ENCODE assay signal across 1 cellular context in the genomic region with DNA sequence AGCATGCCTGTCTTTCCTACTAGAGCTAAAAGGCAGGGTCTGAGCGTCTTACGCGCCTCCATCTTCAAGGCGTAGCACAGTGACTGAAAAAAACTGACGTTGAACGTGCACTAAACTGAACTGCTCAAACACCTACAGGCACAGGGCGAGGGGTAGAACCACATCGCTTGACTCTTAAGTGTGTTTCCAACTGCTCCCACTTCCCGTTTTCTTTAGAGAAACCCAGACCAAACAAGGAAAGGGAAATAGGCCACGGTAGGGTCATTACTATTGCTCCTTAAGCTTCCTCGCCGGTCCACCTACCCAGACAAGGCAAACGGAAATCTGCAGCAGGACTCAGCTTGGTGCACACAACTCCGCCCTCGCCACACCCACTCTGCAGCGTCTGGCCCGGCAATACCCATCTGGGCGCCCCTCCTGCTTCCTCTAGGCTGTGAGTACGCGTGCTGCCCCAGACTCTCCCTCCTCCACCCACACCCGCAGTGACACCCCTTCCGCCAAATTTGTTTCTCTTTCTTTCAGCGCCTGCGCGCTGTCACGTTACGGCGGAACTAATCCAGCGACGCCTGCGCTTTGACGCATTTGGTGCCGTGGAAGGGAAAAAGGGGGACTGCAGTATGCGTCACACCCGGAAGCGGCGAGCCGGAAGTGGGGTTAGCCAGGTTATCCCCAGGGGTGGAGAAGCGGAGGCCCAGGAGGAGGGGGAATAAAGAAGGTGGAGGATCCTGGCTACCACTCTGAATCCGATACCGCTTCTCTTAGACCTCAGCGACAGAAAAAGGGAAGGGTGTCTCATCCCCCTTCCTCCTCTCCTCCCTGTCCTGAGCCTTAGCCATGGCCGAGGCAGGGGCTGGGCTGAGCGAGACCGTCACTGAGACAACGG.
A peak's percentile ranks its signal among the peaks of the same experiment; 100 is the strongest.
TF ChIP-seq lines count a peak whose summit lies in the region.

A gene with protein sequence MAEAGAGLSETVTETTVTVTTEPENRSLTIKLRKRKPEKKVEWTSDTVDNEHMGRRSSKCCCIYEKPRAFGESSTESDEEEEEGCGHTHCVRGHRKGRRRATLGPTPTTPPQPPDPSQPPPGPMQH (plus strand): TSS at position 622 of the 883 bp plus-strand sequence. CDS start 213 bp downstream, at position 835.

TF ChIP-seq in liver, 16 proteins besides CTCF, POLR2A, EP300 and RAD21 (continued from another document):
- TF ChIP-seq GABPA (IDR thresholded peaks at IDR 0.05 in 1 of 2, conservative IDR thresholded peaks at IDR 0.05 in 1 of 2) = peak; percentile 97 to 99
- peak; percentile 74 for TF ChIP-seq YY1 (IDR thresholded peaks at IDR 0.05)
- TF ChIP-seq, protein P1, sequence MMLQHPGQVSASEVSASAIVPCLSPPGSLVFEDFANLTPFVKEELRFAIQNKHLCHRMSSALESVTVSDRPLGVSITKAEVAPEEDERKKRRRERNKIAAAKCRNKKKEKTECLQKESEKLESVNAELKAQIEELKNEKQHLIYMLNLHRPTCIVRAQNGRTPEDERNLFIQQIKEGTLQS (IDR thresholded peaks at IDR 0.05) = peak; percentile 81
- TF ChIP-seq, protein P2, sequence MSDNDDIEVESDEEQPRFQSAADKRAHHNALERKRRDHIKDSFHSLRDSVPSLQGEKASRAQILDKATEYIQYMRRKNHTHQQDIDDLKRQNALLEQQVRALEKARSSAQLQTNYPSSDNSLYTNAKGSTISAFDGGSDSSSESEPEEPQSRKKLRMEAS (IDR thresholded peaks at IDR 0.05) = peak; percentile 100
- TF ChIP-seq, protein P3, sequence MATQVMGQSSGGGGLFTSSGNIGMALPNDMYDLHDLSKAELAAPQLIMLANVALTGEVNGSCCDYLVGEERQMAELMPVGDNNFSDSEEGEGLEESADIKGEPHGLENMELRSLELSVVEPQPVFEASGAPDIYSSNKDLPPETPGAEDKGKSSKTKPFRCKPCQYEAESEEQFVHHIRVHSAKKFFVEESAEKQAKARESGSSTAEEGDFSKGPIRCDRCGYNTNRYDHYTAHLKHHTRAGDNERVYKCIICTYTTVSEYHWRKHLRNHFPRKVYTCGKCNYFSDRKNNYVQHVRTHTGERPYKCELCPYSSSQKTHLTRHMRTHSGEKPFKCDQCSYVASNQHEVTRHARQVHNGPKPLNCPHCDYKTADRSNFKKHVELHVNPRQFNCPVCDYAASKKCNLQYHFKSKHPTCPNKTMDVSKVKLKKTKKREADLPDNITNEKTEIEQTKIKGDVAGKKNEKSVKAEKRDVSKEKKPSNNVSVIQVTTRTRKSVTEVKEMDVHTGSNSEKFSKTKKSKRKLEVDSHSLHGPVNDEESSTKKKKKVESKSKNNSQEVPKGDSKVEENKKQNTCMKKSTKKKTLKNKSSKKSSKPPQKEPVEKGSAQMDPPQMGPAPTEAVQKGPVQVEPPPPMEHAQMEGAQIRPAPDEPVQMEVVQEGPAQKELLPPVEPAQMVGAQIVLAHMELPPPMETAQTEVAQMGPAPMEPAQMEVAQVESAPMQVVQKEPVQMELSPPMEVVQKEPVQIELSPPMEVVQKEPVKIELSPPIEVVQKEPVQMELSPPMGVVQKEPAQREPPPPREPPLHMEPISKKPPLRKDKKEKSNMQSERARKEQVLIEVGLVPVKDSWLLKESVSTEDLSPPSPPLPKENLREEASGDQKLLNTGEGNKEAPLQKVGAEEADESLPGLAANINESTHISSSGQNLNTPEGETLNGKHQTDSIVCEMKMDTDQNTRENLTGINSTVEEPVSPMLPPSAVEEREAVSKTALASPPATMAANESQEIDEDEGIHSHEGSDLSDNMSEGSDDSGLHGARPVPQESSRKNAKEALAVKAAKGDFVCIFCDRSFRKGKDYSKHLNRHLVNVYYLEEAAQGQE (IDR thresholded peaks at IDR 0.05) = peak; percentile 89
- peak; percentile 94 to 97 for TF ChIP-seq JUND (IDR thresholded peaks at IDR 0.05)
- TF ChIP-seq SP1 (IDR thresholded peaks at IDR 0.05) = peak; percentile 90
- peak; percentile 99 for TF ChIP-seq NR2F2 (IDR thresholded peaks at IDR 0.05)
